In genomic region chr7:141533149-141533949, GRCh38 we compare ENCODE assay signal across 8 cellular contexts. TPM values are rescaled to one million over a fixed set of nuclear protein-coding genes. Genes with fewer than 3 reads are reported as not detected.
DNase-seq lines count a peak whose midpoint lies in the region; ATAC-seq, FAIRE-seq and TF ChIP-seq lines count a peak whose summit lies in the region.

No MANE protein-coding gene starts in this region.

- no peaks in the 10 kb centered on the region for H3K9me3 Mint-ChIP-seq in activated naive CD4-positive, alpha-beta T cell treated with anti-CD3 and anti-CD28 coated beads, Interleukin-2, amount 10 ng/mL, durations not matched to agents 7 days and 5 days

- H3K4me3 ChIP-seq in pancreas (no peak overlapping the region), uterus (no peak overlapping the region)

- H3K27ac Mint-ChIP-seq in activated naive CD4-positive, alpha-beta T cell treated with anti-CD3 and anti-CD28 coated beads, Interleukin-2, amount 10 ng/mL, durations not matched to agents 7 days and 5 days, result no peak overlapping the region

- H3K4me1 ChIP-seq in pancreas (no peaks in the 10 kb centered on the region), uterus (no peaks in the 10 kb centered on the region)

- peak; percentile 98 for TF ChIP-seq CTCF in C4-2B (conservative IDR thresholded peaks at IDR 0.05)
- peak; percentile 91 for TF ChIP-seq CTCF in GM20000 (IDR thresholded peaks at IDR 0.05; ENCODE audit: extremely low read depth, missing control alignments)
- peak; percentile 86 to 93 (median 90) for TF ChIP-seq CTCF in pancreas (IDR thresholded peaks at IDR 0.05)
- TF ChIP-seq CTCF in uterus (IDR thresholded peaks at IDR 0.05), result peak; percentile 70 to 93 (median 86)

- H3K36me3 ChIP-seq in pancreas (no peaks in the 10 kb centered on the region), uterus (no peaks in the 10 kb centered on the region)

- no peaks in the 10 kb centered on the region for H3K4me1 Mint-ChIP-seq in activated naive CD4-positive, alpha-beta T cell treated with anti-CD3 and anti-CD28 coated beads, Interleukin-2, amount 10 ng/mL, durations not matched to agents 7 days and 5 days

- intact Hi-C loops in pancreas (cut with DNase I), result no loop called here
- intact Hi-C loops in uterus (cut with DNase I; ENCODE audit: low total_unique reads), result no loop called here

- no peaks in the 10 kb centered on the region for H3K9me3 ChIP-seq in pancreas
- no peaks in the 10 kb centered on the region for H3K9me3 ChIP-seq in uterus

- in situ Hi-C loops in SK-MEL-5 (cut with HindIII; ENCODE audit: low pct_unique_long_range_greater_than_20kb, low sequenced_read_pairs), result loop anchor here (25.0 kb wide), 1 partner anchor 521 kb away; the partner anchor contains the start of gene MRPS33

- no peaks in the 10 kb centered on the region for H3K36me3 Mint-ChIP-seq in activated naive CD4-positive, alpha-beta T cell treated with anti-CD3 and anti-CD28 coated beads, Interleukin-2, amount 10 ng/mL, durations not matched to agents 7 days and 5 days

- no peak for TF ChIP-seq POLR2A in uterus (IDR thresholded peaks at IDR 0.05)

- H3K27me3 ChIP-seq in pancreas (peaks cover 0 to 3% (median 0%) of the 10 kb centered on the region in 4 donors), uterus (no peaks in the 10 kb centered on the region)

- CTCF ChIA-PET in activated naive CD4-positive, alpha-beta T cell treated with anti-CD3 and anti-CD28 coated beads, Interleukin-2, amount 10 ng/mL, durations not matched to agents 7 days and 5 days (lab: Charles Lee), result interaction anchor here (0.6 to 2.4 kb wide), 14 partner anchors 17 to 722 kb away, joined by 3 to 10 read pairs (median 3); partner anchors contain the start of genes MRPS33 and SSBP1

- no peak overlapping the region for H3K4me3 Mint-ChIP-seq in activated naive CD4-positive, alpha-beta T cell treated with anti-CD3 and anti-CD28 coated beads, Interleukin-2, amount 10 ng/mL, durations not matched to agents 7 days and 5 days

- H3K27ac ChIP-seq in C4-2B (no peak overlapping the region), pancreas (no peak overlapping the region), uterus (no peak overlapping the region)

- peak; percentile 72 for FAIRE-seq in pancreas (lab: Jason Lieb, UNC)

- H3K27me3 Mint-ChIP-seq in activated naive CD4-positive, alpha-beta T cell treated with anti-CD3 and anti-CD28 coated beads, Interleukin-2, amount 10 ng/mL, durations not matched to agents 7 days and 5 days, result peaks cover 37% of the 10 kb centered on the region

- DNase-seq in GM20000 (ENCODE audit: low spot score) (peak; percentile 74), NCI-H1048 (lab: John Stamatoyannopoulos, UW) (peak; percentile 23), SK-MEL-5 (ENCODE audit: low read depth, low spot score) (peak; percentile 89), glomerular endothelial cell (ENCODE audit: extremely low read depth, low read depth, low spot score) (peak; percentile 44), pancreas (peak in 5 of 6 donors; percentile 26 to 82 (median 53)), uterus (peak; percentile 51 to 62)
- peak; percentile 73 for DNase-seq in activated naive CD4-positive, alpha-beta T cell treated with anti-CD3 and anti-CD28 coated beads, Interleukin-2, amount 10 ng/mL, durations not matched to agents 7 days and 5 days

- peak; percentile 73 to 96 (median 94) for ATAC-seq in pancreas

- WGBS in pancreas, 2 donors, result 13 to 16% methylated on average over 11 of the region's 11 CpGs

RNA-seq across cellular contexts. Expression of gene AGK, which starts 17.9 kb away (rescaled TPM):
- 67.1 and 67.2 TPM in 2 replicates for total RNA-seq in SK-MEL-5 (2014; rRNA removed; shearing (Covaris generic))
- 58.4 and 66.0 TPM in 2 replicates for polyA plus RNA-seq in SK-MEL-5 (2015; cell fraction: cytosol; rRNA removed)
- 87.6 and 94.5 TPM in 2 replicates for polyA plus RNA-seq in SK-MEL-5 (2015; cell fraction: nucleus; rRNA removed)
- total RNA-seq in glomerular endothelial cell (23.2 and 27.2 TPM in 2 replicates), pancreas (10 to 100 TPM in 3 of 6 donors, 1 to 10 TPM in 3; 7.0 to 13.6 (median 10.2) TPM), uterus (10 to 100 TPM; 11.8 to 73.8 (median 38.4) TPM)
- polyA plus RNA-seq in pancreas, result 10 to 100 TPM in 1 of 2 donors, 1 to 10 TPM in 1; 5.6 to 10.8 TPM

Comparison
In these comparisons a context has a peak if more than half of its experiments do, and no peak if none do; other contexts are left out.
1. DNase-seq: peak in every context shown above with its lines; median percentile 89 in SK-MEL-5; 74 in GM20000; 73 in activated naive CD4-positive, alpha-beta T cell treated with anti-CD3 and anti-CD28 coated beads, Interleukin-2, amount 10 ng/mL, durations not matched to agents 7 days and 5 days; 56 in uterus; 53 in pancreas; 44 in glomerular endothelial cell; 23 in NCI-H1048.